8 cellular contexts compared by ENCODE assay signal in genomic region chr9:2465921-2466460, GRCh38.
A peak's percentile ranks its signal among the peaks of the same experiment; 100 is the strongest.
DNase-seq lines count a peak whose midpoint lies in the region; ATAC-seq and TF ChIP-seq lines count a peak whose summit lies in the region.

No MANE protein-coding gene starts in this region.

- intact Hi-C loops in mucosa of descending colon (cut with DNase I, micrococcal nuclease): loop anchor here in 1 of 2 donors (10.0 kb wide), 1 partner anchor 221 kb away; no protein-coding TSS in a partner anchor

- no peaks in the 10 kb centered on the region for H3K36me3 ChIP-seq in mucosa of descending colon (ENCODE audit: low read depth)

- peak; percentile 94 for ATAC-seq in GM19043 (IDR thresholded peaks at IDR 0.05; ENCODE audit: low read depth, unreplicated experiment)
- peak; percentile 99 for ATAC-seq in HG03060 (IDR thresholded peaks at IDR 0.05; ENCODE audit: low read depth, unreplicated experiment)
- ATAC-seq in mucosa of descending colon: peak; percentile 99
- ATAC-seq in T-helper 17 cell: no peak

- no peaks in the 10 kb centered on the region for H3K9me3 ChIP-seq in mucosa of descending colon
- no peaks in the 10 kb centered on the region for H3K9me3 ChIP-seq in T-helper 17 cell (ENCODE audit: control insufficient read depth, low read length, poor library complexity, severe bottlenecking)

- peaks cover 53% of the 10 kb centered on the region for H3K27me3 Mint-ChIP-seq in T-helper 17 cell

- no peak for TF ChIP-seq CTCF in mucosa of descending colon (IDR thresholded peaks at IDR 0.05)

- DNase-seq in COLO668 (lab: John Stamatoyannopoulos, UW; ENCODE audit: unreplicated experiment) (peak; percentile 70), NCI-H526 (lab: John Stamatoyannopoulos, UW) (peak; percentile 94 to 97), mucosa of descending colon (peak in 1 of 3 donors; percentile 53), T-helper 17 cell (no peak), COR-L47 (lab: John Stamatoyannopoulos, UW) (no peak)
- no peak for DNase-seq in stimulated activated CD4-positive, alpha-beta T cell treated with anti-CD3 and anti-CD28 coated beads, Interleukin-4, amount 100 ng/mL, for 1 hour

- peaks cover 2% of the 10 kb centered on the region for H3K4me1 ChIP-seq in mucosa of descending colon (ENCODE audit: low read depth)

- no peak overlapping the region for H3K27ac Mint-ChIP-seq in T-helper 17 cell

- H3K36me3 Mint-ChIP-seq in T-helper 17 cell (ENCODE audit: low read depth): peaks cover 6% of the 10 kb centered on the region

- H3K4me1 Mint-ChIP-seq in T-helper 17 cell: peaks cover 3% of the 10 kb centered on the region

- no peak overlapping the region for H3K4me3 ChIP-seq in mucosa of descending colon

- H3K4me3 Mint-ChIP-seq in T-helper 17 cell: no peak overlapping the region

Comparison
In these comparisons a context has a peak if more than half of its experiments do, and no peak if none do; other contexts are left out.
1. DNase-seq: peak in COLO668 (single experiment) and NCI-H526 (2 of 2); none in T-helper 17 cell (0 of 3), COR-L47 (single experiment) and stimulated activated CD4-positive, alpha-beta T cell treated with anti-CD3 and anti-CD28 coated beads, Interleukin-4, amount 100 ng/mL, for 1 hour (single experiment).